In the genomic region with DNA sequence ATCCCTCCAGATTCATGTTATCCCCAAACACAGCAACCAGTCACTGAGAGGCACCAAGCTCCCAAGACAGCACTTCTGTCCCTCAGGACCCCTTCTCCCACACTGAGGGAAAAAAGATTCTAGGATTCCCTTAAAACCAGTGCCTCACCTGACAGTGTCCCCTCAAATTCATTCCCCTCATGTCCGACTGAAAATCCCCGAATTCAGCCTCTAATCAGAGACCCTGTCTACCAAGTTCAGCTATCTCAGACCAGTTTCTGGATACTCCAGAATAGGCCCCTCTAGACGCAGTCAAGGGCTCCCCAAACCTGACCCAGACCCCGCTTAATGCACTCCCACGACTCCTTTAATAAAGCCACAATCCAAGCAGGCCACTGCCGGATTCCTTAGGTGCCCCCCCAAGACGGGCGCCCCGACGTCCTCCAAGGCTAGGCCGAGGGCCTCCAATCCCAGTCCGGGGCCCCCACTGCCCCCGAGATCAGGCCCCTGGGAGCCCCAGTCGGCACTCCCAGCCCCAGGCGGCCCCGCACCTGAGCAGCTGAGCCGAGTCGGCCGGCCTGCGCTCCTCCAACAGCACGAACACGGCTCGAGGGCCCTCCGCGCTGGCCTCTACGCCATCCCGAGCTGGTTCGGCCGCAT, we compare ENCODE assay signal across 6 cellular contexts.
A peak's percentile ranks its signal among the peaks of the same experiment; 100 is the strongest.
DNase-seq lines count a peak whose midpoint lies in the region; ATAC-seq lines count a peak whose summit lies in the region.

No MANE protein-coding gene starts in this region.

- H3K27me3 ChIP-seq in mucosa of rectum (ENCODE audit: control insufficient read depth in 2 of 2, insufficient read depth in 2 of 2, low read length in 2 of 2), result no peaks in the 10 kb centered on the region

- DNase-seq in activated naive CD8-positive, alpha-beta T cell treated with anti-CD3 and anti-CD28 coated beads, Interleukin-2, amount 50 U/mL, for 24 hours, result no peak
- no peak for DNase-seq in NCI-H510A (lab: John Stamatoyannopoulos, UW)
- no peak for DNase-seq in NCI-H187 treated with DMSO at 0.1 percent for 48 hours (lab: John Stamatoyannopoulos, UW)

- H3K4me1 Mint-ChIP-seq in activated naive CD8-positive, alpha-beta T cell treated with anti-CD3 and anti-CD28 coated beads, Interleukin-2, amount 50 U/mL, for 24 hours, result peaks cover 32% of the 10 kb centered on the region

- peaks cover 7 to 10% of the 10 kb centered on the region in 2 donors for H3K4me1 ChIP-seq in mucosa of rectum (ENCODE audit: control insufficient read depth in 2 of 2, insufficient read depth in 2 of 2, low read length in 2 of 2)

- H3K27ac Mint-ChIP-seq in activated naive CD8-positive, alpha-beta T cell treated with anti-CD3 and anti-CD28 coated beads, Interleukin-2, amount 50 U/mL, for 24 hours, result peak overlapping the region; percentile 91

- H3K9me3 Mint-ChIP-seq in activated naive CD8-positive, alpha-beta T cell treated with anti-CD3 and anti-CD28 coated beads, Interleukin-2, amount 50 U/mL, for 24 hours, result no peaks in the 10 kb centered on the region

- H3K27me3 Mint-ChIP-seq in activated naive CD8-positive, alpha-beta T cell treated with anti-CD3 and anti-CD28 coated beads, Interleukin-2, amount 50 U/mL, for 24 hours, result no peaks in the 10 kb centered on the region

- H3K9me3 ChIP-seq in mucosa of rectum (ENCODE audit: control insufficient read depth in 2 of 2, low read length in 2 of 2), result no peaks in the 10 kb centered on the region

- peaks cover 9% of the 10 kb centered on the region for H3K36me3 Mint-ChIP-seq in activated naive CD8-positive, alpha-beta T cell treated with anti-CD3 and anti-CD28 coated beads, Interleukin-2, amount 50 U/mL, for 24 hours (ENCODE audit: low read depth)

- ATAC-seq in HG02840 (IDR thresholded peaks at IDR 0.05; ENCODE audit: low FRiP score, unreplicated experiment), result peak; percentile 2
- ATAC-seq in activated naive CD8-positive, alpha-beta T cell treated with anti-CD3 and anti-CD28 coated beads, Interleukin-2, amount 50 U/mL, for 24 hours, result peak; percentile 9
- no peak for ATAC-seq in GM18502 (IDR thresholded peaks at IDR 0.05; ENCODE audit: poor library complexity, unreplicated experiment)

- peak overlapping the region; percentile 85 to 87 for H3K27ac ChIP-seq in mucosa of rectum (ENCODE audit: low read depth in 2 of 2, low read length in 2 of 2)

- peaks cover 6 to 9% of the 10 kb centered on the region in 2 donors for H3K36me3 ChIP-seq in mucosa of rectum (ENCODE audit: control insufficient read depth in 2 of 2, insufficient read depth in 2 of 2, low read length in 2 of 2)

- H3K4me3 Mint-ChIP-seq in activated naive CD8-positive, alpha-beta T cell treated with anti-CD3 and anti-CD28 coated beads, Interleukin-2, amount 50 U/mL, for 24 hours, result peak overlapping the region; percentile 89

- peak overlapping the region; percentile 54 to 89 for H3K9ac ChIP-seq in mucosa of rectum (ENCODE audit: low read depth in 1 of 2, low read length in 2 of 2)

- peak overlapping the region; percentile 66 to 73 for H3K4me3 ChIP-seq in mucosa of rectum (ENCODE audit: low read length in 2 of 2)
